1 cellular context compared by ENCODE assay signal in genomic region chr1:155858805-155859233, GRCh38.
TF ChIP-seq lines count a peak whose summit lies in the region.

No MANE protein-coding gene starts in this region.

TF ChIP-seq in GM23338, 12 proteins besides CTCF, POLR2A, EP300 and RAD21 (continued from another document):
- no peak for TF ChIP-seq ETS1 (IDR thresholded peaks at IDR 0.05)
